22 cellular contexts compared by ENCODE assay signal in genomic region chr13:60028021-60028420, GRCh38.
"Had no signal": no experiment of that assay in that cellular context is flagged by ENCODE, and none has a peak within 500 bp of the region (broad histone marks: within the 10 kb centered on the region; RNA-seq: fewer than 3 reads in every experiment).

No MANE protein-coding gene starts in this region.

- DNase-seq: activated CD4-positive, CD25-positive, alpha-beta regulatory T cell treated with anti-CD3 and anti-CD28 coated beads, Interleukin-2, amount 50 U/mL, for 72 hours; activated gamma-delta T cell; activated T-cell treated with anti-CD3 and anti-CD28 coated beads, Interleukin-2, amount 50 U/mL, for 72 hours; cerebellar nuclear complex; cortex of kidney; erythroblast; foreskin melanocyte; head of caudate nucleus; kidney; left lung; right cardiac atrium; small intestine; stimulated activated CD4-positive, alpha-beta T cell treated with anti-CD3 and anti-CD28 coated beads, Interleukin-15, amount 100 ng/mL, for 24 hours; stimulated activated CD4-positive, alpha-beta T cell treated with anti-CD3 and anti-CD28 coated beads, Interleukin-2, amount 100 ng/mL, for 48 hours; stimulated activated naive CD8-positive, alpha-beta T cell treated with anti-CD3 and anti-CD28 coated beads, Interleukin-15, amount 100 ng/mL, for 72 hours; trophoblast cell had no signal

- H3K4me3 Mint-ChIP-seq: activated naive CD4-positive, alpha-beta T cell treated with anti-CD3 and anti-CD28 coated beads, Interleukin-2, amount 50 U/mL, for 24 hours; activated T-cell treated with anti-CD3 and anti-CD28 coated beads, Interleukin-2, amount 50 U/mL, for 72 hours; memory B cell; stimulated activated naive CD8-positive, alpha-beta T cell treated with anti-CD3 and anti-CD28 coated beads, Interleukin-15, amount 100 ng/mL, for 72 hours had no signal

- H3K4me1 ChIP-seq: ascending aorta, left lung, prostate gland, suprapubic skin had no signal

- H3K4me1 Mint-ChIP-seq: activated naive CD4-positive, alpha-beta T cell treated with anti-CD3 and anti-CD28 coated beads, Interleukin-2, amount 50 U/mL, for 24 hours; memory B cell; stimulated activated naive CD8-positive, alpha-beta T cell treated with anti-CD3 and anti-CD28 coated beads, Interleukin-15, amount 100 ng/mL, for 72 hours had no signal

- H3K9me3 ChIP-seq: ascending aorta, left lung, prostate gland, suprapubic skin had no signal

- H3K27ac ChIP-seq: ascending aorta, left lung, prostate gland, suprapubic skin, VCaP had no signal

- H3K36me3 Mint-ChIP-seq: memory B cell had no signal

- H3K4me3 ChIP-seq: ascending aorta, left lung, prostate gland, suprapubic skin had no signal

- H3K36me3 ChIP-seq: ascending aorta, left lung, prostate gland, suprapubic skin had no signal

- H3K27me3 ChIP-seq: ascending aorta, left lung, suprapubic skin had no signal

- ATAC-seq: activated T-cell treated with anti-CD3 and anti-CD28 coated beads, Interleukin-2, amount 50 U/mL, for 72 hours; left lung; stimulated activated naive CD8-positive, alpha-beta T cell treated with anti-CD3 and anti-CD28 coated beads, Interleukin-15, amount 100 ng/mL, for 72 hours had no signal

- H3K27me3 Mint-ChIP-seq: activated naive CD4-positive, alpha-beta T cell treated with anti-CD3 and anti-CD28 coated beads, Interleukin-2, amount 50 U/mL, for 24 hours; memory B cell had no signal

- H3K27ac Mint-ChIP-seq: activated naive CD4-positive, alpha-beta T cell treated with anti-CD3 and anti-CD28 coated beads, Interleukin-2, amount 50 U/mL, for 24 hours; activated T-cell treated with anti-CD3 and anti-CD28 coated beads, Interleukin-2, amount 50 U/mL, for 72 hours; memory B cell; stimulated activated naive CD8-positive, alpha-beta T cell treated with anti-CD3 and anti-CD28 coated beads, Interleukin-15, amount 100 ng/mL, for 72 hours had no signal
